In the genomic region with DNA sequence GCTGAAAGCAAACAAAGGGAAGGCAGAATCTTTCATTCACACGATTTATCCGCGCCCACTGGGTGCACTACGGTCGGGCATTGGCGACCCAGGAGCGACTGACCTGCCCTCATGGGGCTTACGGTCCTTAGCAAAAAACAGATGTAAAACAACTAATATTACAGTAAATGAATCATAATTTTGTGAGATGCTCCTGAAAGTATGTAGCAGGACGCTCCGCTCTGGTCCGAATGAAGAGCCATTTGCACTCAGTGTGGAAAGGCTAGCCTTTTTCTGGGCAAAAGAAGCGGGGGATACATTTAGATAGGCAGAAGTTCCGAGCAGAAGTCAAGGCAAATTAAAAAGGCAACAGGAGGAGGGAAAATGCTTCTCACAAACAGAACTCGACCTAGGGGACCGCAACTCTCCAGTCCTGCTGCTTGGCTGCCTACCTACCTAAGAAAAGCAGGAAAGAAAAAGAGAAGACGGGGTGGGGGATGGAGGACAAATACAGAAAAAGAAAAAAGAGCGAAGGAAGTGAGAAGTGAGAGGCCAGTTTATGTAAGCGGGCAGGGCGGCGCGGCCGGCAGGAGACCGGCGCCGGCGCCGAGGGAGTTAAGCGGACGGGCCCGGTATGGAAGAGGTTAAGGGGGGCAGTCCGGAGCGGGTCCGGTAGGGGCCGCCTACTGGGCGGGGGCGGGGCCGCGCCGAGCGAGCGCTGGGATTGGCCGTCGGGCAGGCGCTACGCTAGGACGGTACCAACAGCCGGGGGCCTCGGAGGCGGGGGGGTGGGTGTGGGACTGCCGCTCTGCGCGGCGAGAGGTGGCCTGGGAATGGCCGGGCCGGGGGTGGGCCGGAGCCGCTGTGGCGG, we compare ENCODE assay signal across 8 cellular contexts. TPM values are rescaled to one million over a fixed set of nuclear protein-coding genes. Genes with fewer than 3 reads are reported as not detected.
A peak's percentile ranks its signal among the peaks of the same experiment; 100 is the strongest.
DNase-seq lines count a peak whose midpoint lies in the region; ATAC-seq and TF ChIP-seq lines count a peak whose summit lies in the region.

A gene with protein sequence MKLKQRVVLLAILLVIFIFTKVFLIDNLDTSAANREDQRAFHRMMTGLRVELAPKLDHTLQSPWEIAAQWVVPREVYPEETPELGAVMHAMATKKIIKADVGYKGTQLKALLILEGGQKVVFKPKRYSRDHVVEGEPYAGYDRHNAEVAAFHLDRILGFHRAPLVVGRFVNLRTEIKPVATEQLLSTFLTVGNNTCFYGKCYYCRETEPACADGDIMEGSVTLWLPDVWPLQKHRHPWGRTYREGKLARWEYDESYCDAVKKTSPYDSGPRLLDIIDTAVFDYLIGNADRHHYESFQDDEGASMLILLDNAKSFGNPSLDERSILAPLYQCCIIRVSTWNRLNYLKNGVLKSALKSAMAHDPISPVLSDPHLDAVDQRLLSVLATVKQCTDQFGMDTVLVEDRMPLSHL (plus strand): TSS at position 770 of the 850 bp plus-strand sequence. CDS start 17,954 bp downstream, outside the sequence.

- peak; percentile 26 for DNase-seq in AG04449 (ENCODE audit: low read depth, low spot score)
- DNase-seq in NCI-H345 (lab: John Stamatoyannopoulos, UW), result peak; percentile 94
- DNase-seq in activated CD4-positive, CD25-positive, alpha-beta regulatory T cell treated with anti-CD3 and anti-CD28 coated beads, Interleukin-2, amount 50 U/mL, for 16 hours (ENCODE audit: low read depth, low spot score), result peak; percentile 79
- DNase-seq in caudate nucleus (lab: John Stamatoyannopoulos, UW), result peak; percentile 27 to 94 (median 87)
- peak; percentile 88 to 91 (median 89) for DNase-seq in immature natural killer cell
- DNase-seq in smooth muscle cell (lab: John Stamatoyannopoulos, UW; ENCODE audit: unreplicated experiment), result peak; percentile 82

- 23% methylated on average over 35 of the region's 58 CpGs for WGBS in smooth muscle cell (ENCODE audit: low lambda C conversion rate)

- POLR2A ChIA-PET in AG04449 (lab: Yijun Ruan, JAX), result no interaction called here

- H3K9me3 ChIP-seq in smooth muscle cell (replicated peaks; ENCODE audit: low read depth), result no peaks in the 10 kb centered on the region

- H3K36me3 ChIP-seq in smooth muscle cell (ENCODE audit: low read depth), result no peaks in the 10 kb centered on the region

- H3K27ac ChIP-seq in caudate nucleus (ENCODE audit: low read depth, low read length) (peak within 1 kb of the TSS; percentile 72), smooth muscle cell (ENCODE audit: low read depth) (peak within 1 kb of the TSS; percentile 66)

- H3F3A ChIP-seq in smooth muscle cell (ENCODE audit: low read depth), result peaks cover 3% of the 10 kb centered on the region

- H3K27ac Mint-ChIP-seq in immature natural killer cell, result peak within 1 kb of the TSS; percentile 86 to 98 (median 90)

- H3K27me3 Mint-ChIP-seq in immature natural killer cell (ENCODE audit: low read depth in 3 of 3), result peaks cover 2 to 6% (median 3%) of the 10 kb centered on the region in 3 donors

- CTCF ChIA-PET in AG04449 (lab: Yijun Ruan, JAX), result interaction anchor here (5.7 kb wide), 1 partner anchor 22 kb away, joined by 36 read pairs; no protein-coding TSS in a partner anchor

- peaks cover 23 to 31% of the 10 kb centered on the region in 2 donors for H3K4me1 Mint-ChIP-seq in immature natural killer cell

- no peaks in the 10 kb centered on the region for H3K36me3 Mint-ChIP-seq in immature natural killer cell

- TF ChIP-seq CTCF in AG04449 (IDR thresholded peaks at IDR 0.05; ENCODE audit: insufficient read depth, low read length, missing control alignments), result no peak
- no peak for TF ChIP-seq CTCF in smooth muscle cell (IDR thresholded peaks at IDR 0.05; ENCODE audit: borderline replicate concordance, insufficient read depth, poor library complexity, severe bottlenecking)

- peak within 1 kb of the TSS; percentile 80 for H3K9ac ChIP-seq in smooth muscle cell (ENCODE audit: low read depth)

- ATAC-seq in GM18907 (IDR thresholded peaks at IDR 0.05; ENCODE audit: unreplicated experiment) (peak; percentile 84), HG03175 (IDR thresholded peaks at IDR 0.05; ENCODE audit: unreplicated experiment) (peak; percentile 85)

- no peaks in the 10 kb centered on the region for H3K9me3 Mint-ChIP-seq in immature natural killer cell

- H3K4me3 ChIP-seq in AG04449 (ENCODE audit: low read depth, low read length) (peak within 1 kb of the TSS; percentile 81), smooth muscle cell (peak within 1 kb of the TSS; percentile 74)

- peak within 1 kb of the TSS; percentile 94 for H3K4me2 ChIP-seq in smooth muscle cell

- peaks cover 13% of the 10 kb centered on the region for H3K4me1 ChIP-seq in smooth muscle cell (ENCODE audit: low read depth)

- H3K79me2 ChIP-seq in smooth muscle cell (ENCODE audit: low read depth), result peaks cover 38% of the 10 kb centered on the region

- H2AFZ ChIP-seq in smooth muscle cell (ENCODE audit: low read depth), result peak within 1 kb of the TSS; percentile 100

- no peaks in the 10 kb centered on the region for H3K27me3 ChIP-seq in smooth muscle cell (ENCODE audit: low read depth)

- H4K20me1 ChIP-seq in smooth muscle cell (ENCODE audit: low read depth), result peaks cover 11% of the 10 kb centered on the region

- H3K4me3 Mint-ChIP-seq in immature natural killer cell, result peak within 1 kb of the TSS; percentile 92 to 95 (median 95)

RNA-seq across cellular contexts. Expression of the gene that starts here (rescaled TPM):
- polyA plus RNA-seq in immature natural killer cell (10 to 100 TPM in 2 of 3 donors, 1 to 10 TPM in 1; 8.1 to 13.1 (median 10.9) TPM), smooth muscle cell (7.8 and 8.2 TPM in 2 replicates)
- total RNA-seq in smooth muscle cell, result 21.1 and 32.7 TPM in 2 replicates

Comparison
In these comparisons a context has a peak if more than half of its experiments do, and no peak if none do; other contexts are left out.
1. Peak in every context shown above with its lines: DNase-seq, ATAC-seq, H3K4me3 ChIP-seq and H3K27ac ChIP-seq.
2. DNase-seq: peak in every context shown above with its lines; median percentile 94 in NCI-H345; 89 in immature natural killer cell; 87 in caudate nucleus; 82 in smooth muscle cell; 79 in activated CD4-positive, CD25-positive, alpha-beta regulatory T cell treated with anti-CD3 and anti-CD28 coated beads, Interleukin-2, amount 50 U/mL, for 16 hours; 26 in AG04449.